Comparison of ENCODE assay signal across 9 cellular contexts in the genomic region with DNA sequence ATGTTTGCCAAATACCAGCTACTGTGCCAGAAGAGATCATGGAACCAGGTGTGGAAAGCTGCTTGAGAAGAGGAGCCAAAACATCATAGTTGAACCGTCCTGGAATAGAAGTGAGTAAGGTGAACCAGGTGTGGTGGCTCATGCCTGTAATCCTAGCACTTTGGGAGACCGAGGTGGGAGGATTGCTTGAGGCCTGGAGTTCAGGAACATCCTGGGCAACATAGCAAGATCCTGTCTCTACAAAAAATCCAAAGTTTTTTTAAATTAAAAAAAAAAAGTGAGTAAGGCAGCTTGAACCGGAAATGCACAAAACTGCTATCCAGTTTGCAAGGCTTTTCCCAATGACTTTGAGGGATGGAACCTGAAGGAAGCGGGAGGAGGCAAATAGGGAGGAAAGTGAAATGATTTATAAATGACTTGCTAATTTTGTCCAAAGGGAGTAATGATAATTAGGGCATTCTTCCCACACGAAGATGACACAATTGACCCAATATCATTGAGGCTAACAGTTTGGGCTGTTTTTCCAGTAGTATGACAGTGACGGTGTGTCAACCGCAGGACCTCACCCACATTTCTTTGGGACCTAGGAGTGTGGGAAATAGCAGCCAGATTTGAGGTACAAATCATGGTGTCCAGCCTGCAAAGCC. TPM values are rescaled to one million over a fixed set of nuclear protein-coding genes. Genes with fewer than 3 reads are reported as not detected.
DNase-seq lines count a peak whose midpoint lies in the region; ATAC-seq, FAIRE-seq and TF ChIP-seq lines count a peak whose summit lies in the region.
"Had no signal": no experiment of that assay in that cellular context is flagged by ENCODE, and none has a peak within 500 bp of the region (broad histone marks: within the 10 kb centered on the region; RNA-seq: fewer than 3 reads in every experiment).

No MANE protein-coding gene starts in this region.

- peak overlapping the region; percentile 97 for H3K4me2 ChIP-seq in astrocyte (ENCODE audit: low read length)

- TF ChIP-seq CTCF in astrocyte (IDR thresholded peaks at IDR 0.05; ENCODE audit: insufficient read depth, low read depth, low read length) (no peak), left lung (IDR thresholded peaks at IDR 0.05) (no peak)

- H3K4me1 ChIP-seq in HAP-1 (peaks cover 41% of the 10 kb centered on the region), astrocyte (ENCODE audit: insufficient read depth, low read length) (peaks cover 27% of the 10 kb centered on the region), left lung (peaks cover 17 to 25% of the 10 kb centered on the region in 2 donors), small intestine (ENCODE audit: control insufficient read depth in 2 of 2, insufficient read depth in 1 of 2, low read depth in 1 of 2, low read length in 1 of 2) (no peaks in the 10 kb centered on the region)

- peak overlapping the region; percentile 90 for H3K27ac Mint-ChIP-seq in astrocyte (ENCODE audit: unreplicated experiment)

- intact Hi-C loops in left lung (cut with DNase I) (loop anchor here in 1 of 2 donors (5.0 kb wide), 1 partner anchor 71 kb away; no protein-coding TSS in a partner anchor), sciatic nerve (cut with DNase I) (loop anchor here (10.0 kb wide), 1 partner anchor 64 kb away; no protein-coding TSS in a partner anchor)

- H3K4me3 ChIP-seq in HAP-1 (peak overlapping the region; percentile 80), astrocyte (ENCODE audit: insufficient read depth, low read depth, low read length) (peak overlapping the region; percentile 62), left lung (peak overlapping the region in 1 of 2 donors; percentile 70), small intestine (ENCODE audit: low read depth in 1 of 2, low read length in 2 of 2) (peak overlapping the region in 1 of 2 donors; percentile 26)

- peak overlapping the region; percentile 85 for H3K27ac ChIP-seq in astrocyte (ENCODE audit: low read depth, low read length)
- H3K27ac ChIP-seq in left lung: peak overlapping the region; percentile 96 to 99
- H3K27ac ChIP-seq in small intestine (ENCODE audit: low read depth in 1 of 2, low read length in 1 of 2): peak overlapping the region; percentile 97

- DNase-seq in HAP-1 (ENCODE audit: low spot score in 2 of 2) (no peak), astrocyte (ENCODE audit: low read depth) (no peak), left lung (no peak), small intestine (no peak), OCI-M2 (lab: John Stamatoyannopoulos, UW; ENCODE audit: unreplicated experiment) (no peak), sciatic nerve (ENCODE audit: low spot score) (no peak), dedifferentiated amniotic fluid mesenchymal stem cell (ENCODE audit: extremely low spot score) (no peak)
- no peak for DNase-seq in activated effector memory CD4-positive, alpha-beta T cell treated with Interleukin-2 at 50 U/mL for 16 hours

- H3K9me3 ChIP-seq in HAP-1 (no peaks in the 10 kb centered on the region), astrocyte (ENCODE audit: insufficient read depth, low read depth, low read length) (no peaks in the 10 kb centered on the region), left lung (no peaks in the 10 kb centered on the region), small intestine (ENCODE audit: control insufficient read depth, low read depth) (no peaks in the 10 kb centered on the region)

- peaks cover 29% of the 10 kb centered on the region for H3K4me1 Mint-ChIP-seq in astrocyte (ENCODE audit: low read depth, unreplicated experiment)

- H3K36me3 ChIP-seq in HAP-1 (replicated peaks): peaks cover 3% of the 10 kb centered on the region; the same call in 1 of the 2 replicates
- H3K36me3 ChIP-seq in astrocyte (ENCODE audit: insufficient read depth, low read length): no peaks in the 10 kb centered on the region
- H3K36me3 ChIP-seq in left lung: peaks cover 0 to 2% of the 10 kb centered on the region in 2 donors
- H3K36me3 ChIP-seq in small intestine (ENCODE audit: control insufficient read depth in 2 of 2, insufficient read depth in 2 of 2, low read length in 2 of 2): no peaks in the 10 kb centered on the region

- H3K27me3 ChIP-seq in HAP-1 (ENCODE audit: low read depth): no peaks in the 10 kb centered on the region
- no peaks in the 10 kb centered on the region for H3K27me3 ChIP-seq in astrocyte (ENCODE audit: insufficient read depth, low read length)
- H3K27me3 ChIP-seq in left lung: peaks cover 0 to 60% of the 10 kb centered on the region in 2 donors
- peaks cover 0 to 2% of the 10 kb centered on the region in 2 donors for H3K27me3 ChIP-seq in small intestine (ENCODE audit: control insufficient read depth in 2 of 2, insufficient read depth in 2 of 2, low read length in 2 of 2)

- H3K9ac ChIP-seq in astrocyte (ENCODE audit: low read length): peak overlapping the region; percentile 89

- 15 to 51% (median 38%) methylated on average over 7 of the region's 7 CpGs for WGBS in small intestine, 3 donors

- H3K36me3 Mint-ChIP-seq in astrocyte (ENCODE audit: low read depth, unreplicated experiment): peaks cover 17% of the 10 kb centered on the region

- peaks cover 28% of the 10 kb centered on the region for H4K20me1 ChIP-seq in astrocyte (ENCODE audit: insufficient read depth, low read length)

- peaks cover 66% of the 10 kb centered on the region for H3K79me2 ChIP-seq in astrocyte (ENCODE audit: insufficient read depth, low read length)

- in situ Hi-C loops in HAP-1 (cut with MboI; ENCODE audit: low sequenced_read_pairs): loop anchor here (10.0 kb wide), 1 partner anchor 74 kb away; no protein-coding TSS in a partner anchor

- ATAC-seq in left lung: no peak
- no peak for ATAC-seq in sciatic nerve

- H3K4me3 Mint-ChIP-seq in astrocyte (ENCODE audit: unreplicated experiment): peak overlapping the region; percentile 91

- no peaks in the 10 kb centered on the region for H3K27me3 Mint-ChIP-seq in astrocyte (ENCODE audit: low read depth, unreplicated experiment)

- no peaks in the 10 kb centered on the region for H3K9me3 Mint-ChIP-seq in astrocyte (ENCODE audit: unreplicated experiment)

- H2AFZ ChIP-seq in astrocyte (ENCODE audit: low read depth, low read length): no peak overlapping the region

- FAIRE-seq in astrocyte (lab: Jason Lieb, UNC) (no peak), small intestine (lab: Jason Lieb, UNC) (no peak)
- FAIRE-seq: urothelium cell line had no signal

RNA-seq across cellular contexts. Expression of a gene that starts 1.5 kb away (rescaled TPM):
- 515 and 538 TPM in 2 replicates for total RNA-seq in astrocyte
- 100 to 1,000 TPM; 239 to 290 TPM for total RNA-seq in left lung
- polyA plus RNA-seq in small intestine: 100 to 1,000 TPM in 2 of 3 donors, 10 to 100 TPM in 1; 58.9 to 155 (median 132) TPM
- 419 TPM for total RNA-seq in sciatic nerve
